ENCODE assay signal across 9 cellular contexts in the genomic region with DNA sequence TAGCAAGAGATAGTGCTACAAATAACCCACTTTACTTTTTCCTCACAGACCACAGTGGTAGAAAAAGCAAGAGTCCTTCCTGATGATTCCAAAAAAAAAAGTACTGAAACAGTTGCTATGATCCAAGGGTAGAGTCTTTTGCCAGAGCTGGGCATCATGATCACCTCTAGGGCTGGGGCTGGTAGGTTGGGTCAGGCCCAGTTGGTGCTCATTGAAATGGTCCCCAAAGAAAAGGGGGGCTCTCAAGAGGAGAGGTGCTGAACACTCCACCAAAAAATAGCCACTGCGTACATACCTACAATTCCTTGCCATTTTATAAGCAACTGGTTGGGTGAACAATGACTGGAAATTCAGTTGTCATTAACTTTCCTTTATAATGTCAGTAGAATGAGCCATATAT. TPM values are rescaled to one million over a fixed set of nuclear protein-coding genes. Genes with fewer than 3 reads are reported as not detected.
"Had no signal": no experiment of that assay in that cellular context is flagged by ENCODE, and none has a peak within 500 bp of the region (broad histone marks: within the 10 kb centered on the region; RNA-seq: fewer than 3 reads in every experiment).

No MANE protein-coding gene starts in this region.

RNA-seq across cellular contexts. Expression of a gene that starts 30.9 kb away (rescaled TPM):
- total RNA-seq: OCI-LY7, PC-9, Peyer's patch, Right ventricle myocardium inferior, Right ventricle myocardium superior, RPMI7951, SJCRH30, SJSA1, SK-MEL-5 had no signal
